2 cellular contexts compared by ENCODE assay signal in the genomic region with DNA sequence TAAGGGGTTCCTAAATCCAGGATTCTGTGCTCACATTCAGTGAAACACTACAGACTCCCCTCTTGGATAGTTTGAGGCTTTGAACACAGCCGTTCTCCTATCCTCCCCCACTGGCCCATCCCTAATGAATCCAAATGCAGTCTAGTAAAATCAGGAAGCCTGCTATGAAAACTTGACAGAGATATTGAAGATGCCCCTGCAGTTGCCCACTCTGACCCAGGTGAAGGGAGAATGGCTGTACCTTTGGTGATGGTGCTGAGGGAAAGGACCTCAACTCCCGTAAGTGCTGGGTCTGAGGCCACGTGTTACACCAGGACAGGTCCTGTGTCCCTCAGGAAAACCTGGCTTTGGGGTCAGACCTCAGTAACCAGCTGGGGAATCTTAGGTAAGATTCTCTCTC.
TF ChIP-seq lines count a peak whose summit lies in the region.

No MANE protein-coding gene starts in this region.

TF ChIP-seq in HEK293, 187 proteins besides CTCF, POLR2A, EP300 and RAD21:
- TF ChIP-seq ZNF18 (tag by site-specific recombination; IDR thresholded peaks at IDR 0.05) (no peak), MZF1 (tag by site-specific recombination; IDR thresholded peaks at IDR 0.05; ENCODE audit: borderline replicate concordance) (0 out of 2 replicates have a peak, but pooled peaks have one; percentile 27), ZNF596 (tag by site-specific recombination; IDR thresholded peaks at IDR 0.05) (peak; percentile 45; the same call in 1 of the 2 replicates)

TF ChIP-seq in K562, 482 proteins besides CTCF, POLR2A, EP300 and RAD21:
- TF ChIP-seq USF2 (CRISPR knock-in tag; IDR thresholded peaks at IDR 0.05) (no peak), ZNF121 (CRISPR knock-in tag; conservative IDR thresholded peaks at IDR 0.05) (0 out of 2 replicates have a peak, but pooled peaks have one; percentile 7)
